In the genomic region with DNA sequence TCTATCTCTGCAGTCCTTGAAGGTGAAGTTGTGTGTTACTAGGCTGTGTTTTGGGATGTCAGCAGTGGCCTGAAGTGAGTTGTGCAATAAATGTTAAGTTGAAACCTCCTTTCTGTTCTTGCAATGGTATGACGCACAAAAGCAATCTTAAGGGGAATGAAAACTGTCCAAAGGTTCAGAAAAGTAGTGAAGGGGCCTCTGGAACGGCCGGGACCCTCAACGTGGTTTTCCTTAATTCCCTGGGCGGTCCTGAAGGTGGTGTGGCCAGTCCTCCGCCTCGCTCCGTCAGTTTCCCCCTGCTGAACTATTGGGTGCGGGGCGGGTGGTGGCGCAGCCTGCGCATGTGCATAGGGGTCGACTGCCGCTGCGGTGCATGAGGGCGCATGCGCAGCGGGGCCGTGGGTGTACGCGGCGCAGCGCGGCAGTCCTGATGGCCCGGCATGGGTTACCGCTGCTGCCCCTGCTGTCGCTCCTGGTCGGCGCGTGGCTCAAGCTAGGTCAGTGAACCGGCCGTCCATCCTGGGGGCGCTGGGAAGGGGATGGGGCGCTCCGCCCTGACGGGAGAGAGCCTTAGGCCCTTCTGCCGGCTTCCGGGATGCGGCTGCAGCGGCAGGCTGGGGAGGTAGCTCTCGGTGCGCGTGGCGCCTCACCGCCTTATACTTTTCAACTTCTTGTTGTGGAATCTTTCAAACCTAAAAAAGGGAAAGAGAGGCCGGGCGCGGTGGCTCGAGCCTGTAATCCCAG, we compare ENCODE assay signal across 8 cellular contexts. TPM values are rescaled to one million over a fixed set of nuclear protein-coding genes. Genes with fewer than 3 reads are reported as not detected.
DNase-seq lines count a peak whose midpoint lies in the region; ATAC-seq and TF ChIP-seq lines count a peak whose summit lies in the region.

Gene SUMF2 (plus strand): TSS at position 405 of the 744 bp plus-strand sequence. CDS start 26 bp downstream, at position 431.

- H3K27ac Mint-ChIP-seq in nephron progenitor cell: peak within 1 kb of the TSS; percentile 97
- H3K27ac Mint-ChIP-seq in stimulated activated naive CD8-positive, alpha-beta T cell treated with anti-CD3 and anti-CD28 coated beads, Interleukin-15, amount 100 ng/mL, for 72 hours: peak within 1 kb of the TSS; percentile 96 to 97

- H3K4me3 ChIP-seq in LNCaP clone FGC (ENCODE audit: low read depth, low read length) (peak within 1 kb of the TSS; percentile 62), fibroblast of the aortic adventitia (ENCODE audit: low read depth, low read length) (peak within 1 kb of the TSS; percentile 86)

- DNase-seq in ELR (ENCODE audit: low read depth) (peak; percentile 92), H4 (ENCODE audit: low spot score) (peak; percentile 96), LNCaP clone FGC (ENCODE audit: low read depth) (peak; percentile 56), SHP77 (lab: John Stamatoyannopoulos, UW) (peak; percentile 86 to 95), fibroblast of the aortic adventitia (ENCODE audit: low read depth) (peak; percentile 87), nephron progenitor cell (peak; percentile 95)
- DNase-seq in activated effector memory CD4-positive, alpha-beta T cell treated with Interleukin-2 at 50 U/mL for 16 hours: peak; percentile 85
- DNase-seq in stimulated activated naive CD8-positive, alpha-beta T cell treated with anti-CD3 and anti-CD28 coated beads, Interleukin-15, amount 100 ng/mL, for 72 hours: peak; percentile 89

- H3K9me3 Mint-ChIP-seq in nephron progenitor cell: peaks cover 3% of the 10 kb centered on the region
- H3K9me3 Mint-ChIP-seq in stimulated activated naive CD8-positive, alpha-beta T cell treated with anti-CD3 and anti-CD28 coated beads, Interleukin-15, amount 100 ng/mL, for 72 hours: no peaks in the 10 kb centered on the region

- peak; percentile 96 for ATAC-seq in stimulated activated naive CD8-positive, alpha-beta T cell treated with anti-CD3 and anti-CD28 coated beads, Interleukin-15, amount 100 ng/mL, for 72 hours

- peaks cover 23% of the 10 kb centered on the region for H3K4me1 Mint-ChIP-seq in nephron progenitor cell
- H3K4me1 Mint-ChIP-seq in stimulated activated naive CD8-positive, alpha-beta T cell treated with anti-CD3 and anti-CD28 coated beads, Interleukin-15, amount 100 ng/mL, for 72 hours: peaks cover 54% of the 10 kb centered on the region

- no peak for TF ChIP-seq CTCF in LNCaP clone FGC (IDR thresholded peaks at IDR 0.05; ENCODE audit: control insufficient read depth, extremely low read depth, insufficient read depth)
- TF ChIP-seq CTCF in fibroblast of the aortic adventitia (IDR thresholded peaks at IDR 0.05; ENCODE audit: insufficient read depth, low read length): peak; percentile 14
- TF ChIP-seq CTCF in nephron progenitor cell (IDR thresholded peaks at IDR 0.05): peak; percentile 9

- no peaks in the 10 kb centered on the region for H3K27me3 Mint-ChIP-seq in nephron progenitor cell (ENCODE audit: low read depth, poor library complexity)
- H3K27me3 Mint-ChIP-seq in stimulated activated naive CD8-positive, alpha-beta T cell treated with anti-CD3 and anti-CD28 coated beads, Interleukin-15, amount 100 ng/mL, for 72 hours: no peaks in the 10 kb centered on the region

- peaks cover 52% of the 10 kb centered on the region for H3K36me3 Mint-ChIP-seq in nephron progenitor cell (ENCODE audit: low read depth)

- H3K4me3 Mint-ChIP-seq in nephron progenitor cell: peak within 1 kb of the TSS; percentile 91
- peak within 1 kb of the TSS; percentile 84 to 92 for H3K4me3 Mint-ChIP-seq in stimulated activated naive CD8-positive, alpha-beta T cell treated with anti-CD3 and anti-CD28 coated beads, Interleukin-15, amount 100 ng/mL, for 72 hours

RNA-seq across cellular contexts. Expression of gene SUMF2, which starts in this region (rescaled TPM):
- 206 and 255 TPM in 2 replicates for total RNA-seq in H4 (2014; rRNA removed; shearing (Covaris generic))
- 177 and 199 TPM in 2 replicates for total RNA-seq in fibroblast of the aortic adventitia (ENCODE audit: low replicate concordance)

Comparison
In these comparisons a context has a peak if more than half of its experiments do, and no peak if none do; other contexts are left out.
1. Peak in every context shown above with its lines: DNase-seq, ATAC-seq and H3K4me3 ChIP-seq.